ENCODE assay signal across 8 cellular contexts in the genomic region with DNA sequence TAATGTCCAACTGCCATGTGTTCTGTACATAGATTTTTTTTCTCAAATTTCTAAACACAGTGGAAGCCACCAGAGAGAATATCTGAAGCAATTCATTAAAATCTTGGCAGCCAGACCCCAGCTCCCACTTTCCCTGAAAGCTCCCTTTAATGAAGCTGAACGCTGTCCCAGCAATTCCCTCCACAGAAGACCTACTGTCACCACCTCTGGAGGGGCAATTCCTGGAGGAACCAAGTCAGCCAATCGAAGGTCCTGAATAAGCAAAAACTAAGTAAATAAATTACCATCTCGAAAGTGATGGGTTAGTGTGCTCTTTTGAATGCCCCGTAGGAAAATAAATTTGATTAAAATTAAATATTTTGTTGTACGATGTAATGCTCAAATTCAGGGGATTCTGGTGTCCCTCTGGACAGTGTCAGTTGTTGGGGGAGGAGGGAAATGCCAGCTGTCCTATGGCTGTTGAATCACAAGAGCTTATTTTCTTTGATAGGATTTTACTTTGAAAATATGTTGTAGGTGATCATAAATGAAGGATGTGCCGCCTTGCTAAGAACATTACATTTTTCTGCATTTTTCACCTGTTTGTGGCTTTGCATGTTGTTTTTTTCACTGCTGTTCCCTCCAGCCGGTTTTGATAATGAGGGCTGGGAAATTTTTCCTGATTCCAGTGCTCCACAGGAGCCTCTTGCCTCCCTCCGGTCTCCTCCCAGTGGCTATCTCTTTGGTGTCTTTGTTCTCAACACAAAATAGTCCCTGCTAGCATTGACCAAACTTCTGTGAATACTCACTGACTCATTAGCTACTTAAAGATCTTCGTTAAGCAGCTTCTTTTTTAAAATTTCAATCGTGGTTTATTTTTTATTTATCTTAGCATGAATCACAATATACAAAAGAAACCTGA. TPM values are rescaled to one million over a fixed set of nuclear protein-coding genes. Genes with fewer than 3 reads are reported as not detected.
DNase-seq lines count a peak whose midpoint lies in the region; ATAC-seq and TF ChIP-seq lines count a peak whose summit lies in the region.

No MANE protein-coding gene starts in this region.

- intact Hi-C loops in PC-9 (cut with micrococcal nuclease; ENCODE audit: unreplicated experiment), result loop anchor here (5.0 kb wide), 2 partner anchors 57 to 112 kb away; a partner anchor contains a TSS
- intact Hi-C loops in activated T-helper 1 cell treated with anti-CD3 and anti-CD28 coated beads, Interleukin-12 subunit alpha, Interleukin-12 subunit beta, Interleukin-2, Interleukin-4 antibody, amounts not matched to agents 30 ng/mL and 10 ng/mL and 1 ng/mL, durations not matched to agents 14 hours and 24 hours and 36 hours (cut with micrococcal nuclease), result no loop called here

- peak overlapping the region; percentile 57 for H3K27ac ChIP-seq in GM23248
- peak overlapping the region; percentile 80 for H3K27ac ChIP-seq in PC-9
- peak overlapping the region; percentile 82 for H3K27ac ChIP-seq in smooth muscle cell (ENCODE audit: low read depth)

- peak overlapping the region; percentile 64 for H2AFZ ChIP-seq in GM23248
- peak overlapping the region; percentile 53 for H2AFZ ChIP-seq in PC-9
- peak overlapping the region; percentile 93 for H2AFZ ChIP-seq in smooth muscle cell (ENCODE audit: low read depth)

- ATAC-seq in T-cell (replicated peaks in 1 of 4), result no peak

- peaks cover 39% of the 10 kb centered on the region for H3K4me1 Mint-ChIP-seq in T-helper 2 cell treated with Interferon-gamma antibody and Interleukin-4, amounts not matched to agents 5 μg/mL and 100 μg/mL, for 36 hours (ENCODE audit: low read depth)
- H3K4me1 Mint-ChIP-seq in activated T-helper 1 cell treated with anti-CD3 and anti-CD28 coated beads, Interleukin-12 subunit alpha, Interleukin-12 subunit beta, Interleukin-2, Interleukin-4 antibody, amounts not matched to agents 30 ng/mL and 10 ng/mL and 1 ng/mL, durations not matched to agents 14 hours and 24 hours and 36 hours (ENCODE audit: low read depth), result peaks cover 40% of the 10 kb centered on the region
- peaks cover 24 to 37% (median 26%) of the 10 kb centered on the region in 3 donors for H3K4me1 Mint-ChIP-seq in T-cell

- H3K4me1 ChIP-seq in GM23248 (ENCODE audit: insufficient read depth), result peaks cover 36% of the 10 kb centered on the region
- H3K4me1 ChIP-seq in PC-9 (replicated peaks; ENCODE audit: insufficient read depth), result peaks cover 59% of the 10 kb centered on the region
- peaks cover 54% of the 10 kb centered on the region for H3K4me1 ChIP-seq in smooth muscle cell (ENCODE audit: low read depth)

- H4K20me1 ChIP-seq in GM23248 (ENCODE audit: insufficient read depth), result no peaks in the 10 kb centered on the region
- H4K20me1 ChIP-seq in PC-9 (ENCODE audit: insufficient read depth), result no peaks in the 10 kb centered on the region
- no peaks in the 10 kb centered on the region for H4K20me1 ChIP-seq in smooth muscle cell (ENCODE audit: low read depth)

- no peaks in the 10 kb centered on the region for H3K36me3 Mint-ChIP-seq in T-helper 2 cell treated with Interferon-gamma antibody and Interleukin-4, amounts not matched to agents 5 μg/mL and 100 μg/mL, for 36 hours (ENCODE audit: low read depth)
- H3K36me3 Mint-ChIP-seq in activated T-helper 1 cell treated with anti-CD3 and anti-CD28 coated beads, Interleukin-12 subunit alpha, Interleukin-12 subunit beta, Interleukin-2, Interleukin-4 antibody, amounts not matched to agents 30 ng/mL and 10 ng/mL and 1 ng/mL, durations not matched to agents 14 hours and 24 hours and 36 hours (ENCODE audit: low read depth), result no peaks in the 10 kb centered on the region
- no peaks in the 10 kb centered on the region for H3K36me3 Mint-ChIP-seq in T-cell

- H3K9me3 Mint-ChIP-seq in T-helper 2 cell treated with Interferon-gamma antibody and Interleukin-4, amounts not matched to agents 5 μg/mL and 100 μg/mL, for 36 hours, result no peaks in the 10 kb centered on the region
- no peaks in the 10 kb centered on the region for H3K9me3 Mint-ChIP-seq in activated T-helper 1 cell treated with anti-CD3 and anti-CD28 coated beads, Interleukin-12 subunit alpha, Interleukin-12 subunit beta, Interleukin-2, Interleukin-4 antibody, amounts not matched to agents 30 ng/mL and 10 ng/mL and 1 ng/mL, durations not matched to agents 14 hours and 24 hours and 36 hours
- no peaks in the 10 kb centered on the region for H3K9me3 Mint-ChIP-seq in T-cell

- no peaks in the 10 kb centered on the region for H3K9me2 ChIP-seq in GM23248 (ENCODE audit: insufficient read depth)
- H3K9me2 ChIP-seq in PC-9 (ENCODE audit: insufficient read depth), result no peaks in the 10 kb centered on the region

- no peak overlapping the region for H3K27ac Mint-ChIP-seq in T-helper 2 cell treated with Interferon-gamma antibody and Interleukin-4, amounts not matched to agents 5 μg/mL and 100 μg/mL, for 36 hours
- H3K27ac Mint-ChIP-seq in activated T-helper 1 cell treated with anti-CD3 and anti-CD28 coated beads, Interleukin-12 subunit alpha, Interleukin-12 subunit beta, Interleukin-2, Interleukin-4 antibody, amounts not matched to agents 30 ng/mL and 10 ng/mL and 1 ng/mL, durations not matched to agents 14 hours and 24 hours and 36 hours, result no peak overlapping the region
- H3K27ac Mint-ChIP-seq in T-cell, result no peak overlapping the region

- in situ Hi-C loops in GM23248 (cut with MboI), result no loop called here

- H3K27me3 Mint-ChIP-seq in T-helper 2 cell treated with Interferon-gamma antibody and Interleukin-4, amounts not matched to agents 5 μg/mL and 100 μg/mL, for 36 hours (ENCODE audit: low read depth), result peaks cover 22% of the 10 kb centered on the region
- peaks cover 8% of the 10 kb centered on the region for H3K27me3 Mint-ChIP-seq in activated T-helper 1 cell treated with anti-CD3 and anti-CD28 coated beads, Interleukin-12 subunit alpha, Interleukin-12 subunit beta, Interleukin-2, Interleukin-4 antibody, amounts not matched to agents 30 ng/mL and 10 ng/mL and 1 ng/mL, durations not matched to agents 14 hours and 24 hours and 36 hours (ENCODE audit: insufficient read depth)
- H3K27me3 Mint-ChIP-seq in T-cell, result peaks cover 7 to 11% of the 10 kb centered on the region in 2 donors

- CTCF ChIA-PET in PC-9 (lab: Charles Lee), result interaction anchor here (0.7 kb wide), 2 partner anchors 17 to 94 kb away, joined by 5 to 7 read pairs; no protein-coding TSS in a partner anchor
- CTCF ChIA-PET in T-cell (lab: Charles Lee), result no interaction called here

- POLR2A ChIA-PET in PC-9 (lab: Charles Lee; ENCODE audit: unreplicated experiment) (interaction anchor here (0.6 to 0.7 kb wide), 2 partner anchors 77 to 735 kb away, joined by 3 to 8 read pairs; no protein-coding TSS in a partner anchor), T-cell (lab: Charles Lee) (interaction anchor here in 1 of 2 donors (0.7 kb wide), 1 partner anchor 146 kb away, joined by 3 read pairs; no protein-coding TSS in a partner anchor)

- H3K4me2 ChIP-seq in GM23248 (ENCODE audit: unreplicated experiment), result peak overlapping the region; percentile 37
- H3K4me2 ChIP-seq in PC-9, result peak overlapping the region; percentile 68
- peak overlapping the region; percentile 84 for H3K4me2 ChIP-seq in smooth muscle cell

- no peaks in the 10 kb centered on the region for H3K9me3 ChIP-seq in GM23248 (ENCODE audit: low read depth)
- H3K9me3 ChIP-seq in PC-9 (ENCODE audit: insufficient read depth, low read depth), result no peaks in the 10 kb centered on the region
- H3K9me3 ChIP-seq in smooth muscle cell (replicated peaks; ENCODE audit: low read depth), result no peaks in the 10 kb centered on the region

- no peaks in the 10 kb centered on the region for H3K36me3 ChIP-seq in GM23248 (ENCODE audit: low read depth)
- H3K36me3 ChIP-seq in PC-9 (ENCODE audit: low read depth), result no peaks in the 10 kb centered on the region
- no peaks in the 10 kb centered on the region for H3K36me3 ChIP-seq in smooth muscle cell (ENCODE audit: low read depth)

- no peak overlapping the region for H3K4me3 Mint-ChIP-seq in T-helper 2 cell treated with Interferon-gamma antibody and Interleukin-4, amounts not matched to agents 5 μg/mL and 100 μg/mL, for 36 hours
- no peak overlapping the region for H3K4me3 Mint-ChIP-seq in activated T-helper 1 cell treated with anti-CD3 and anti-CD28 coated beads, Interleukin-12 subunit alpha, Interleukin-12 subunit beta, Interleukin-2, Interleukin-4 antibody, amounts not matched to agents 30 ng/mL and 10 ng/mL and 1 ng/mL, durations not matched to agents 14 hours and 24 hours and 36 hours
- H3K4me3 Mint-ChIP-seq in T-cell, result no peak overlapping the region

- TF ChIP-seq CTCF in PC-9 (conservative IDR thresholded peaks at IDR 0.05) (no peak), foreskin fibroblast (IDR thresholded peaks at IDR 0.05; ENCODE audit: low read depth, low read length) (no peak), smooth muscle cell (IDR thresholded peaks at IDR 0.05; ENCODE audit: borderline replicate concordance, insufficient read depth, poor library complexity, severe bottlenecking) (no peak)

- DNase-seq in GM23248 (peak; percentile 70), PC-9 (peak; percentile 8 to 60), foreskin fibroblast (peak; percentile 82 to 84), smooth muscle cell (lab: John Stamatoyannopoulos, UW; ENCODE audit: unreplicated experiment) (no peak), T-cell (no peak)
- no peak for DNase-seq in T-helper 2 cell treated with Interferon-gamma antibody and Interleukin-4, amounts not matched to agents 5 μg/mL and 100 μg/mL, for 36 hours (ENCODE audit: low spot score)
- no peak for DNase-seq in activated T-helper 1 cell treated with anti-CD3 and anti-CD28 coated beads, Interleukin-12 subunit alpha, Interleukin-12 subunit beta, Interleukin-2, Interleukin-4 antibody, amounts not matched to agents 30 ng/mL and 10 ng/mL and 1 ng/mL, durations not matched to agents 14 hours and 24 hours and 36 hours (ENCODE audit: low spot score)
- DNase-seq in activated CD8-positive, alpha-beta memory T cell treated with anti-CD3 and anti-CD28 coated beads for 24 hours, result no peak

- peak overlapping the region; percentile 6 for H3K9ac ChIP-seq in GM23248
- peak overlapping the region; percentile 53 for H3K9ac ChIP-seq in smooth muscle cell (ENCODE audit: low read depth)

- H3K4me3 ChIP-seq in GM23248 (0 out of 2 replicates have a peak overlapping the region, but pooled peaks have one; percentile 2), PC-9 (peak overlapping the region; percentile 26; the same call in 1 of the 2 replicates), foreskin fibroblast (ENCODE audit: low read depth in 1 of 2, low read length in 2 of 2) (peak overlapping the region in 1 of 2 donors; percentile 23), smooth muscle cell (peak overlapping the region; percentile 40)

- peaks cover 39% of the 10 kb centered on the region for H3F3A ChIP-seq in GM23248 (ENCODE audit: insufficient read depth)
- peaks cover 44% of the 10 kb centered on the region for H3F3A ChIP-seq in PC-9 (ENCODE audit: insufficient read depth, low read depth)
- peaks cover 16% of the 10 kb centered on the region for H3F3A ChIP-seq in smooth muscle cell (ENCODE audit: low read depth)

- WGBS in GM23248 (ENCODE audit: low coverage in 1 of 2, low lambda C conversion rate in 2 of 2, missing lambda C conversion rate in 2 of 2), 2 experiments, result 44 to 46% methylated on average over 10 of the region's 10 CpGs
- WGBS in smooth muscle cell (ENCODE audit: low lambda C conversion rate), result 12% methylated on average over 10 of the region's 10 CpGs

- H3K79me2 ChIP-seq in GM23248 (ENCODE audit: insufficient read depth) (no peaks in the 10 kb centered on the region), PC-9 (ENCODE audit: low read depth) (no peaks in the 10 kb centered on the region), smooth muscle cell (ENCODE audit: low read depth) (no peaks in the 10 kb centered on the region)

- H3K27me3 ChIP-seq in GM23248 (replicated peaks; ENCODE audit: insufficient read depth) (no peaks in the 10 kb centered on the region), PC-9 (ENCODE audit: insufficient read depth, low read depth) (no peaks in the 10 kb centered on the region), smooth muscle cell (ENCODE audit: low read depth) (no peaks in the 10 kb centered on the region)

- no TSS peak for BruUV-seq in PC-9 (replicated peaks; lab: Mats Ljungman, UMichigan)

RNA-seq across cellular contexts. Expression of a gene that starts 9.3 kb away (rescaled TPM):
- total RNA-seq in GM23248 (2014; rRNA removed; shearing (Covaris generic)), result 4.3 and 5.2 TPM in 2 replicates
- polyA plus RNA-seq in GM23248 (2016; fragmentation: Nextera tagmentation; extraction: Ambion mirVana), result 4.1 and 4.2 TPM in 2 replicates
- total RNA-seq in PC-9 (2021), result 15.6 and 17.2 TPM in 2 replicates
- total RNA-seq in smooth muscle cell, result 0.94 and 3.2 TPM in 2 replicates
- 0.45 and 1.1 TPM in 2 replicates for polyA plus RNA-seq in smooth muscle cell
- 1.3 and 1.6 TPM in 2 replicates for total RNA-seq in activated T-helper 1 cell treated with anti-CD3 and anti-CD28 coated beads, Interleukin-12 subunit alpha, Interleukin-12 subunit beta, Interleukin-2, Interleukin-4 antibody, amounts not matched to agents 30 ng/mL and 10 ng/mL and 1 ng/mL, durations not matched to agents 14 hours and 24 hours and 36 hours
- total RNA-seq in T-cell, result 10 to 100 TPM; 17.7 to 40.0 (median 25.7) TPM

Comparison
In these comparisons a context has a peak if more than half of its experiments do, and no peak if none do; other contexts are left out.
1. DNase-seq: peak in GM23248 (single experiment), PC-9 (2 of 2) and foreskin fibroblast (2 of 2); none in smooth muscle cell (single experiment), T-helper 2 cell treated with Interferon-gamma antibody and Interleukin-4, amounts not matched to agents 5 μg/mL and 100 μg/mL, for 36 hours (single experiment), activated T-helper 1 cell treated with anti-CD3 and anti-CD28 coated beads, Interleukin-12 subunit alpha, Interleukin-12 subunit beta, Interleukin-2, Interleukin-4 antibody, amounts not matched to agents 30 ng/mL and 10 ng/mL and 1 ng/mL, durations not matched to agents 14 hours and 24 hours and 36 hours (single experiment), activated CD8-positive, alpha-beta memory T cell treated with anti-CD3 and anti-CD28 coated beads for 24 hours (single experiment) and T-cell (0 of 34).
2. Peak in every context shown above with its lines, with median percentiles within 50 percentile points of each other: H2AFZ ChIP-seq, H3K27ac ChIP-seq and H3K4me2 ChIP-seq.